Comparison of ENCODE assay signal across 11 cellular contexts in the genomic region with DNA sequence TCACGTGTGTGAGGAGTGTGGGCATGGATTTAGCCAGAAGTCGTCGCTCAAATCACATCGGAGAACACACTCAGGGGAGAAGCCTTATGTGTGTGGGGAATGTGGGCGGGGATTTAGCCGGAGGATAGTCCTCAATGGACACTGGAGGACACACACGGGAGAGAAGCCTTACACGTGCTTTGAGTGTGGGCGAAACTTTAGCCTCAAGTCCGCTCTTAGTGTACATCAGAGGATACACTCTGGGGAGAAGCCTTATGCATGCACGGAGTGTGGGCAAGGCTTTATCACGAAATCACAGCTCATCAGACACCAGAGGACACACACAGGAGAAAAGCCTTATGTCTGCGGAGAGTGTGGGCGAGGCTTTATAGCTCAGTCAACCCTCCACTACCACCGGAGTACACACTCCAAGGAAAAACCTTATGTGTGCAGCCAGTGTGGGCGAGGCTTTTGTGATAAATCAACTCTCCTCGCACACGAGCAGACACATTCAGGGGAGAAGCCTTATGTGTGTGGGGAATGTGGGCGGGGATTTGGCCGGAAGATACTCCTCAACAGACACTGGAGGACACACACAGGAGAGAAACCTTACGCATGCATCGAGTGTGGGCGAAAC. TPM values are rescaled to one million over a fixed set of nuclear protein-coding genes. Genes with fewer than 3 reads are reported as not detected.
A peak's percentile ranks its signal among the peaks of the same experiment; 100 is the strongest.
DNase-seq lines count a peak whose midpoint lies in the region; FAIRE-seq and TF ChIP-seq lines count a peak whose summit lies in the region.
"Had no signal": no experiment of that assay in that cellular context is flagged by ENCODE, and none has a peak within 500 bp of the region (broad histone marks: within the 10 kb centered on the region; RNA-seq: fewer than 3 reads in every experiment).

No MANE protein-coding gene starts in this region.

- FAIRE-seq in H54 (lab: Jason Lieb, UNC): no peak

- H3K4me1 Mint-ChIP-seq in osteocyte (ENCODE audit: unreplicated experiment): no peaks in the 10 kb centered on the region

- CTCF ChIA-PET in PC-9 (lab: Charles Lee): interaction anchor here (1.4 to 2.0 kb wide), 3 partner anchors 75 to 167 kb away, joined by 5 to 23 read pairs (median 9); no protein-coding TSS in a partner anchor

- H3K27me3 Mint-ChIP-seq in osteocyte (ENCODE audit: unreplicated experiment): no peaks in the 10 kb centered on the region

- H3K27ac Mint-ChIP-seq in osteocyte (ENCODE audit: unreplicated experiment): no peak overlapping the region

- H3K36me3 Mint-ChIP-seq in osteocyte (ENCODE audit: unreplicated experiment): peaks cover 22% of the 10 kb centered on the region

- no peaks in the 10 kb centered on the region for H3K4me1 ChIP-seq in PC-9 (replicated peaks; ENCODE audit: insufficient read depth)

- H3K27ac ChIP-seq in PC-9: no peak overlapping the region

- H3K4me3 Mint-ChIP-seq in osteocyte (ENCODE audit: unreplicated experiment): no peak overlapping the region

- no peak overlapping the region for H3K4me3 ChIP-seq in PC-9

- H3F3A ChIP-seq in PC-9 (ENCODE audit: insufficient read depth, low read depth): no peaks in the 10 kb centered on the region

- no peaks in the 10 kb centered on the region for H3K79me2 ChIP-seq in PC-9 (ENCODE audit: low read depth)

- DNase-seq in activated CD4-positive, alpha-beta T cell treated with anti-CD3 and anti-CD28 coated beads for 4 hours: peak; percentile 63 to 75
- DNase-seq in anterior cingulate cortex (lab: John Stamatoyannopoulos, UW): peak in 40 of 58 donors; percentile 14 to 83 (median 47)
- DNase-seq in osteocyte (ENCODE audit: extremely low spot score, unreplicated experiment): peak; percentile 60
- peak; percentile 70 for DNase-seq in superior temporal gyrus (ENCODE audit: extremely low spot score)
- DNase-seq in NCI-H146 (lab: John Stamatoyannopoulos, UW): no peak
- no peak for DNase-seq in DMS 273 (lab: John Stamatoyannopoulos, UW; ENCODE audit: unreplicated experiment)
- DNase-seq in H54 (ENCODE audit: insufficient read length, low spot score): no peak
- DNase-seq in PC-9: no peak

- intact Hi-C loops in PC-9 (cut with micrococcal nuclease; ENCODE audit: unreplicated experiment): loop anchor here (5.0 kb wide), 1 partner anchor 288 kb away; a partner anchor contains a TSS

- no peaks in the 10 kb centered on the region for H3K27me3 ChIP-seq in PC-9 (ENCODE audit: insufficient read depth, low read depth)

- TF ChIP-seq POLR2A in H54 (IDR thresholded peaks at IDR 0.05; ENCODE audit: low read depth, low read length): no peak

- no peaks in the 10 kb centered on the region for H3K9me3 ChIP-seq in PC-9 (ENCODE audit: insufficient read depth, low read depth)

- no TSS peak for BruUV-seq in PC-9 (replicated peaks; lab: Mats Ljungman, UMichigan)

- no peak for TF ChIP-seq CTCF in osteocyte (IDR thresholded peaks at IDR 0.05)
- TF ChIP-seq CTCF in PC-9 (conservative IDR thresholded peaks at IDR 0.05): no peak

- no peaks in the 10 kb centered on the region for H3K36me3 ChIP-seq in PC-9 (ENCODE audit: low read depth)

- no peaks in the 10 kb centered on the region for H4K20me1 ChIP-seq in PC-9 (ENCODE audit: insufficient read depth)

- POLR2A ChIA-PET in PC-9 (lab: Charles Lee; ENCODE audit: unreplicated experiment): interaction anchor here (0.6 to 2.3 kb wide), 3 partner anchors 129 to 283 kb away, joined by 4 to 24 read pairs (median 6); a partner anchor contains a TSS

- no peaks in the 10 kb centered on the region for H3K9me3 Mint-ChIP-seq in osteocyte (ENCODE audit: unreplicated experiment)

- H3K9me2 ChIP-seq in PC-9 (ENCODE audit: insufficient read depth): no peaks in the 10 kb centered on the region

- H2AFZ ChIP-seq in PC-9: no peak overlapping the region

- H3K4me2 ChIP-seq in PC-9: no peak overlapping the region

RNA-seq across cellular contexts. Expression of a gene that starts 28.1 kb away (rescaled TPM):
- total RNA-seq in osteocyte (11.0 and 11.3 TPM in 2 replicates), PC-9 (2021) (11.1 and 11.7 TPM in 2 replicates)

RNA-seq across cellular contexts. Expression of a gene that starts 32.1 kb away (rescaled TPM):
- total RNA-seq in osteocyte (20.2 and 26.4 TPM in 2 replicates), PC-9 (2021) (38.3 and 42.8 TPM in 2 replicates)

RNA-seq across cellular contexts. Expression of a gene that starts 45.7 kb away (rescaled TPM):
- total RNA-seq in osteocyte: not detected in 2 replicates
- not detected in 2 replicates for total RNA-seq in PC-9 (2021)
- total RNA-seq: cerebellum, M059J, SK-MEL-5 had no signal

Comparison
In these comparisons a context has a peak if more than half of its experiments do, and no peak if none do; other contexts are left out.
1. DNase-seq: peak in activated CD4-positive, alpha-beta T cell treated with anti-CD3 and anti-CD28 coated beads for 4 hours (2 of 2), anterior cingulate cortex (40 of 58), osteocyte (single experiment) and superior temporal gyrus (single experiment); none in NCI-H146 (single experiment), DMS 273 (single experiment), H54 (single experiment) and PC-9 (0 of 2).